In genomic region chr2:127588241-127588640, GRCh38 we compare ENCODE assay signal across 13 cellular contexts. TPM values are rescaled to one million over a fixed set of nuclear protein-coding genes. Genes with fewer than 3 reads are reported as not detected.
"Had no signal": no experiment of that assay in that cellular context is flagged by ENCODE, and none has a peak within 500 bp of the region (broad histone marks: within the 10 kb centered on the region; RNA-seq: fewer than 3 reads in every experiment).

No MANE protein-coding gene starts in this region.

- H3K27ac ChIP-seq: brain microvascular endothelial cell, foreskin keratinocyte, ovary, SJSA1, tibial nerve had no signal

- DNase-seq: activated CD4-positive, alpha-beta T cell treated with anti-CD3 and anti-CD28 coated beads, Interleukin-2, amount 50 U/mL, for 1 hour; anterior cingulate cortex; brain microvascular endothelial cell; effector memory CD4-positive, alpha-beta T cell; foreskin keratinocyte; glutamatergic neuron; hypothalamus; mesenchymal stem cell had no signal

- H3K4me3 ChIP-seq: ovary, SJSA1, tibial nerve had no signal

RNA-seq across cellular contexts. Expression of gene MYO7B, which starts 52.8 kb away (rescaled TPM):
- total RNA-seq: foreskin keratinocyte had no signal

RNA-seq across cellular contexts. Expression of gene GPR17, which starts 57.7 kb away (rescaled TPM):
- total RNA-seq: foreskin keratinocyte; kidney epithelial cell; ovary; SJSA1; T-helper 2 cell treated with Interferon-gamma antibody and Interleukin-4, amounts not matched to agents 100 ng/mL and 5 ng/mL, for 36 hours had no signal
